8 cellular contexts compared by ENCODE assay signal in genomic region chrX:51892921-51893745, GRCh38. TPM values are rescaled to one million over a fixed set of nuclear protein-coding genes. Genes with fewer than 3 reads are reported as not detected.
DNase-seq lines count a peak whose midpoint lies in the region; ATAC-seq and TF ChIP-seq lines count a peak whose summit lies in the region.

A gene with protein sequence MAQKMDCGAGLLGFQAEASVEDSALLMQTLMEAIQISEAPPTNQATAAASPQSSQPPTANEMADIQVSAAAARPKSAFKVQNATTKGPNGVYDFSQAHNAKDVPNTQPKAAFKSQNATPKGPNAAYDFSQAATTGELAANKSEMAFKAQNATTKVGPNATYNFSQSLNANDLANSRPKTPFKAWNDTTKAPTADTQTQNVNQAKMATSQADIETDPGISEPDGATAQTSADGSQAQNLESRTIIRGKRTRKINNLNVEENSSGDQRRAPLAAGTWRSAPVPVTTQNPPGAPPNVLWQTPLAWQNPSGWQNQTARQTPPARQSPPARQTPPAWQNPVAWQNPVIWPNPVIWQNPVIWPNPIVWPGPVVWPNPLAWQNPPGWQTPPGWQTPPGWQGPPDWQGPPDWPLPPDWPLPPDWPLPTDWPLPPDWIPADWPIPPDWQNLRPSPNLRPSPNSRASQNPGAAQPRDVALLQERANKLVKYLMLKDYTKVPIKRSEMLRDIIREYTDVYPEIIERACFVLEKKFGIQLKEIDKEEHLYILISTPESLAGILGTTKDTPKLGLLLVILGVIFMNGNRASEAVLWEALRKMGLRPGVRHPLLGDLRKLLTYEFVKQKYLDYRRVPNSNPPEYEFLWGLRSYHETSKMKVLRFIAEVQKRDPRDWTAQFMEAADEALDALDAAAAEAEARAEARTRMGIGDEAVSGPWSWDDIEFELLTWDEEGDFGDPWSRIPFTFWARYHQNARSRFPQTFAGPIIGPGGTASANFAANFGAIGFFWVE (plus strand): TSS chrX:51893623. CDS start chrX:51894305, 682 bp downstream.

- intact Hi-C loops in T-helper 1 cell treated with Interleukin-12 subunit alpha and Interleukin-12 subunit beta and Interleukin-4 antibody, amounts not matched to agents 30 ng/mL and 1 ng/mL, for 36 hours (cut with micrococcal nuclease), result loop anchor here (1.0 to 5.0 kb wide), 3 partner anchors 90 to 496 kb away; no protein-coding TSS in a partner anchor
- intact Hi-C loops in adrenal gland (cut with DNase I) (no loop called here), heart left ventricle (cut with DNase I) (no loop called here), transverse colon (cut with DNase I; ENCODE audit: low total_unique reads) (no loop called here)

- TF ChIP-seq CTCF in adrenal gland (IDR thresholded peaks at IDR 0.05), result no peak
- TF ChIP-seq CTCF in heart left ventricle (IDR thresholded peaks at IDR 0.05), result no peak
- TF ChIP-seq CTCF in transverse colon (IDR thresholded peaks at IDR 0.05), result no peak

- in situ Hi-C loops in transverse colon (cut with MboI; ENCODE audit: low pct_ligation_motif_present in 1 of 4, low pct_unique_long_range_greater_than_20kb in 1 of 4, low sequenced_read_pairs in 3 of 4), result no loop called here

- WGBS in adrenal gland, 4 donors, result 0 to 24% (median 11%) methylated on average over 15 to 35 of the region's 35 CpGs
- 1 to 32% (median 12%) methylated on average over 34 to 35 of the region's 35 CpGs for WGBS in heart left ventricle, 4 donors
- 0 to 39% methylated on average over 6 to 35 of the region's 35 CpGs for WGBS in transverse colon (ENCODE audit: low coverage in 1 of 2), 2 donors

- TF ChIP-seq EP300 in transverse colon (IDR thresholded peaks at IDR 0.05; ENCODE audit: low read depth), result no peak

- peaks cover 3 to 7% of the 10 kb centered on the region in 2 donors for H3K4me1 ChIP-seq in adrenal gland (replicated peaks in 1 of 2)
- peaks cover 0 to 13% (median 1%) of the 10 kb centered on the region in 12 donors for H3K4me1 ChIP-seq in heart left ventricle
- H3K4me1 ChIP-seq in transverse colon, result peaks cover 0 to 14% (median 2%) of the 10 kb centered on the region in 4 donors

- DNase-seq in ELF-1 (ENCODE audit: low read depth, low spot score) (peak; percentile 100), H7 (peak; percentile 72), MV-4-11 (lab: John Stamatoyannopoulos, UW) (peak; percentile 48), adrenal gland (peak; percentile 90 to 97 (median 92)), heart left ventricle (peak; percentile 88 to 92 (median 91)), pons (ENCODE audit: low spot score) (peak; percentile 91), transverse colon (peak; percentile 86)

- peak; percentile 88 to 95 (median 90) for ATAC-seq in heart left ventricle

- peaks cover 18% of the 10 kb centered on the region for H3K36me3 ChIP-seq in H7 (replicated peaks; ENCODE audit: control insufficient read depth, insufficient read depth, low read length)
- peaks cover 0 to 9% of the 10 kb centered on the region in 2 donors for H3K36me3 ChIP-seq in adrenal gland (replicated peaks in 1 of 2)
- H3K36me3 ChIP-seq in heart left ventricle, result peaks cover 0 to 20% (median 12%) of the 10 kb centered on the region in 9 donors
- no peaks in the 10 kb centered on the region for H3K36me3 ChIP-seq in transverse colon

- no peaks in the 10 kb centered on the region for H3K9me3 ChIP-seq in adrenal gland (replicated peaks in 1 of 3)
- H3K9me3 ChIP-seq in heart left ventricle, result peaks cover 0 to 3% (median 0%) of the 10 kb centered on the region in 12 donors
- H3K9me3 ChIP-seq in transverse colon, result no peaks in the 10 kb centered on the region

- H3K27me3 ChIP-seq in H7 (ENCODE audit: control insufficient read depth, insufficient read depth, low read length), result no peaks in the 10 kb centered on the region
- H3K27me3 ChIP-seq in adrenal gland, result no peaks in the 10 kb centered on the region
- H3K27me3 ChIP-seq in heart left ventricle, result peaks cover 0 to 3% (median 0%) of the 10 kb centered on the region in 9 donors
- H3K27me3 ChIP-seq in transverse colon, result no peaks in the 10 kb centered on the region

- H3K4me3 ChIP-seq in H7 (ENCODE audit: insufficient read depth, low read depth, low read length) (peak within 1 kb of the TSS; percentile 68), adrenal gland (peak within 1 kb of the TSS in 3 of 4 donors; percentile 24 to 68 (median 49)), heart left ventricle (peak within 1 kb of the TSS; percentile 41 to 85 (median 62)), transverse colon (peak within 1 kb of the TSS; percentile 38 to 56 (median 45))

- TF ChIP-seq POLR2A in adrenal gland (IDR thresholded peaks at IDR 0.05) (peak; percentile 74 to 76), heart left ventricle (IDR thresholded peaks at IDR 0.05) (peak in 1 of 2 donors; percentile 61), transverse colon (IDR thresholded peaks at IDR 0.05) (peak; percentile 51)

- H3K27ac ChIP-seq in adrenal gland (peak within 1 kb of the TSS in 4 of 5 donors; percentile 51 to 85 (median 66)), heart left ventricle (peak within 1 kb of the TSS in 11 of 12 donors; percentile 63 to 82 (median 78)), transverse colon (peak within 1 kb of the TSS; percentile 75 to 90 (median 80))

RNA-seq across cellular contexts. Expression of the gene that starts here (rescaled TPM):
- 109 and 122 TPM in 2 replicates for total RNA-seq in H7 (2014; rRNA removed; shearing (Covaris generic))
- 33.2 and 38.6 TPM in 2 replicates for total RNA-seq in T-helper 1 cell treated with Interleukin-12 subunit alpha and Interleukin-12 subunit beta and Interleukin-4 antibody, amounts not matched to agents 30 ng/mL and 1 ng/mL, for 36 hours
- total RNA-seq in adrenal gland (100 to 1,000 TPM; 201 to 363 (median 271) TPM), heart left ventricle (10 to 100 TPM; 60.0 to 97.1 (median 71.9) TPM), transverse colon (10 to 100 TPM; 43.7 to 77.2 (median 55.9) TPM)
- polyA plus RNA-seq in adrenal gland (100 to 1,000 TPM in 1 of 3 donors, 10 to 100 TPM in 2; 47.9 to 333 (median 78.8) TPM), heart left ventricle (10 to 100 TPM; 19.2 to 38.9 TPM)

Comparison
In these comparisons a context has a peak if more than half of its experiments do, and no peak if none do; other contexts are left out.
1. Peak in every context shown above with its lines: DNase-seq, ATAC-seq, H3K4me3 ChIP-seq and H3K27ac ChIP-seq.
2. DNase-seq: peak in every context shown above with its lines; median percentile 100 in ELF-1; 92 in adrenal gland; 91 in heart left ventricle; 91 in pons; 86 in transverse colon; 72 in H7; 48 in MV-4-11.